ENCODE assay signal across 14 cellular contexts in the genomic region with DNA sequence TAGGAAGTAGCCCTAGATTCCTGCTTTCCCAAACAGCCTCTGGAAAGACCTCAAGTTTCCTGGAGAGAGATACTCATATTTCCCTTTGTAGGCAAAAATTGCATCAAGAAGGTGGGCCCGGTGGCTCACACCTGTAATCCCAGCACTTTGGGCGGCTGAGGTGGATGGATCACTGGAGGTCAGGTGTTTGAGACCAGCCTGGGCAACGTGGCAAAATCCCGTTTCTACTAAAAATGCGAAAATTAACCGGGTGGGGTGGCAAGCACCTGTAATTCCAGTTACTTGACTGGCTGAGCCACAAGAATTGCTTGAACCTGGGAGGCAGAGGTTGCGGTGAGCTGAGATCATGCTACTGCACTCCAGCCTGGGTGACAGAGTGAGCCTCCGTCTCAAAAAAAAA. TPM values are rescaled to one million over a fixed set of nuclear protein-coding genes. Genes with fewer than 3 reads are reported as not detected.
A peak's percentile ranks its signal among the peaks of the same experiment; 100 is the strongest.
DNase-seq lines count a peak whose midpoint lies in the region; ATAC-seq and TF ChIP-seq lines count a peak whose summit lies in the region.
"Not testable (repeated sequence)": the region's sequence is repeated elsewhere in the genome, so short reads cannot be mapped to it uniquely, and the experiment has no call there.
"Had no signal": no experiment of that assay in that cellular context is flagged by ENCODE, and none has a peak within 500 bp of the region (broad histone marks: within the 10 kb centered on the region; RNA-seq: fewer than 3 reads in every experiment).

No MANE protein-coding gene starts in this region.

- peak overlapping the region; percentile 24 to 95 (median 76) for H3K4me3 Mint-ChIP-seq in CD4-positive, CD25-positive, alpha-beta regulatory T cell
- not testable (repeated sequence) for H3K4me3 Mint-ChIP-seq in activated CD4-positive, alpha-beta memory T cell treated with anti-CD3 and anti-CD28 coated beads for 36 hours
- H3K4me3 Mint-ChIP-seq in immature natural killer cell: peak overlapping the region in 4 of 5 donors; percentile 11 to 55 (median 44)

- TF ChIP-seq CTCF in RWPE1 (conservative IDR thresholded peaks at IDR 0.05; ENCODE audit: low read depth); spleen (IDR thresholded peaks at IDR 0.05 in 8 of 11, conservative IDR thresholded peaks at IDR 0.05 in 3 of 11): not testable (repeated sequence)

- H3K27ac ChIP-seq in CD4-positive, CD25-positive, alpha-beta regulatory T cell (ENCODE audit: insufficient read depth, low read length, poor library complexity, severe bottlenecking): not testable (repeated sequence)
- peak overlapping the region; percentile 89 for H3K27ac ChIP-seq in RWPE1
- peak overlapping the region in 4 of 8 donors; percentile 85 to 96 (median 92) for H3K27ac ChIP-seq in spleen

- POLR2A ChIA-PET in RWPE1 (lab: Yijun Ruan, JAX; ENCODE audit: low non-redundant PET): not testable (repeated sequence)
- POLR2A ChIA-PET in activated CD4-positive, alpha-beta memory T cell treated with anti-CD3 and anti-CD28 coated beads for 36 hours (lab: Charles Lee): interaction anchor here (3.6 to 3.8 kb wide), 2 partner anchors 15 to 20 kb away, joined by 22 to 30 read pairs; a partner anchor contains a TSS

- H3K27ac Mint-ChIP-seq in CD4-positive, CD25-positive, alpha-beta regulatory T cell: peak overlapping the region in 2 of 3 donors; percentile 7 to 66
- peak overlapping the region; percentile 35 for H3K27ac Mint-ChIP-seq in activated CD4-positive, alpha-beta memory T cell treated with anti-CD3 and anti-CD28 coated beads for 36 hours
- peak overlapping the region; percentile 4 to 23 for H3K27ac Mint-ChIP-seq in activated naive CD4-positive, alpha-beta T cell treated with anti-CD3 and anti-CD28 coated beads, Interleukin-2, amount 50 U/mL, for 72 hours
- peak overlapping the region; percentile 36 to 82 (median 62) for H3K27ac Mint-ChIP-seq in immature natural killer cell

- H3K9me3 ChIP-seq in CD4-positive, CD25-positive, alpha-beta regulatory T cell (ENCODE audit: control insufficient read depth in 2 of 2, low read length in 2 of 2); spleen: not testable (repeated sequence)

- WGBS in spleen, 5 donors: 80 to 90% (median 82%) methylated on average over 8 of the region's 8 CpGs

- not testable (repeated sequence) for H3K4me3 ChIP-seq in CD4-positive, CD25-positive, alpha-beta regulatory T cell (ENCODE audit: low read depth, low read length); spleen

- not testable (repeated sequence) for ATAC-seq in CD4-positive, CD25-positive, alpha-beta regulatory T cell (ENCODE audit: low read depth in 2 of 2); activated naive CD4-positive, alpha-beta T cell treated with anti-CD3 and anti-CD28 coated beads, Interleukin-2, amount 50 U/mL, for 72 hours

- not testable (repeated sequence) for H3K27me3 ChIP-seq in CD4-positive, CD25-positive, alpha-beta regulatory T cell (ENCODE audit: control insufficient read depth, insufficient read depth, low read length); spleen (replicated peaks in 1 of 7)

- H3K27me3 Mint-ChIP-seq in CD4-positive, CD25-positive, alpha-beta regulatory T cell: peaks cover 11% of the 10 kb centered on the region
- H3K27me3 Mint-ChIP-seq in activated CD4-positive, alpha-beta memory T cell treated with anti-CD3 and anti-CD28 coated beads for 36 hours: not testable (repeated sequence)
- H3K27me3 Mint-ChIP-seq in immature natural killer cell (ENCODE audit: low read depth in 3 of 3): peaks cover 4 to 16% (median 10%) of the 10 kb centered on the region in 3 donors

- not testable (repeated sequence) for DNase-seq in CD4-positive, CD25-positive, alpha-beta regulatory T cell; RWPE1 (ENCODE audit: low spot score); activated CD4-positive, alpha-beta memory T cell treated with anti-CD3 and anti-CD28 coated beads for 36 hours; activated naive CD4-positive, alpha-beta T cell treated with anti-CD3 and anti-CD28 coated beads, Interleukin-2, amount 50 U/mL, for 72 hours (ENCODE audit: low spot score in 2 of 2); immature natural killer cell
- DNase-seq in spleen: peak; percentile 36

- H3K9me3 Mint-ChIP-seq in CD4-positive, CD25-positive, alpha-beta regulatory T cell; activated CD4-positive, alpha-beta memory T cell treated with anti-CD3 and anti-CD28 coated beads for 36 hours; activated naive CD4-positive, alpha-beta T cell treated with anti-CD3 and anti-CD28 coated beads, Interleukin-2, amount 50 U/mL, for 72 hours; immature natural killer cell: not testable (repeated sequence)

- TF ChIP-seq POLR2A in spleen (IDR thresholded peaks at IDR 0.05): not testable (repeated sequence)

- H3K36me3 Mint-ChIP-seq in CD4-positive, CD25-positive, alpha-beta regulatory T cell: peaks cover 15% of the 10 kb centered on the region
- H3K36me3 Mint-ChIP-seq in activated CD4-positive, alpha-beta memory T cell treated with anti-CD3 and anti-CD28 coated beads for 36 hours: peaks cover 25% of the 10 kb centered on the region
- peaks cover 0 to 32% of the 10 kb centered on the region in 2 donors for H3K36me3 Mint-ChIP-seq in activated naive CD4-positive, alpha-beta T cell treated with anti-CD3 and anti-CD28 coated beads, Interleukin-2, amount 50 U/mL, for 72 hours
- H3K36me3 Mint-ChIP-seq in immature natural killer cell: peaks cover 0 to 15% (median 11%) of the 10 kb centered on the region in 3 donors

- peaks cover 18% of the 10 kb centered on the region for H3K36me3 ChIP-seq in CD4-positive, CD25-positive, alpha-beta regulatory T cell (ENCODE audit: control insufficient read depth, insufficient read depth, low read length)
- peaks cover 0 to 57% (median 17%) of the 10 kb centered on the region in 6 donors for H3K36me3 ChIP-seq in spleen

- peaks cover 21 to 60% (median 42%) of the 10 kb centered on the region in 4 donors for H3K4me1 Mint-ChIP-seq in CD4-positive, CD25-positive, alpha-beta regulatory T cell
- peaks cover 62% of the 10 kb centered on the region for H3K4me1 Mint-ChIP-seq in activated CD4-positive, alpha-beta memory T cell treated with anti-CD3 and anti-CD28 coated beads for 36 hours (ENCODE audit: low read depth)
- peaks cover 59 to 68% of the 10 kb centered on the region in 2 donors for H3K4me1 Mint-ChIP-seq in immature natural killer cell

- peaks cover 27% of the 10 kb centered on the region for H3K4me1 ChIP-seq in CD4-positive, CD25-positive, alpha-beta regulatory T cell (ENCODE audit: control insufficient read depth, insufficient read depth, low read length, poor library complexity, severe bottlenecking)
- peaks cover 20 to 94% (median 54%) of the 10 kb centered on the region in 6 donors for H3K4me1 ChIP-seq in spleen

- intact Hi-C loops in activated CD4-positive, alpha-beta memory T cell treated with anti-CD3 and anti-CD28 coated beads for 36 hours (cut with micrococcal nuclease): loop anchor here (1.0 to 5.0 kb wide), 3 partner anchors 152 to 242 kb away; a partner anchor contains a TSS
- intact Hi-C loops in spleen (cut with DNase I; ENCODE audit: low total_unique reads): not testable (repeated sequence)

- CTCF ChIA-PET in RWPE1 (lab: Yijun Ruan, JAX): not testable (repeated sequence)
- CTCF ChIA-PET in activated CD4-positive, alpha-beta memory T cell treated with anti-CD3 and anti-CD28 coated beads for 36 hours (lab: Charles Lee): interaction anchor here (0.9 to 4.1 kb wide), 5 partner anchors 58 to 256 kb away, joined by 3 to 28 read pairs (median 10); a partner anchor contains a TSS

RNA-seq across cellular contexts. Expression of a gene that starts 2.4 kb away (rescaled TPM):
- 25.0 TPM for total RNA-seq in CD4-positive, CD25-positive, alpha-beta regulatory T cell
- 10 to 100 TPM; 50.6 to 82.9 (median 68.3) TPM for polyA plus RNA-seq in CD4-positive, CD25-positive, alpha-beta regulatory T cell
- 10 to 100 TPM; 13.6 to 14.6 TPM for total RNA-seq in activated CD4-positive, alpha-beta memory T cell treated with anti-CD3 and anti-CD28 coated beads for 36 hours
- 10 to 100 TPM in 1 of 2 donors, 1 to 10 TPM in 1; 1.2 to 19.7 TPM for total RNA-seq in activated naive CD4-positive, alpha-beta T cell treated with anti-CD3 and anti-CD28 coated beads, Interleukin-2, amount 50 U/mL, for 72 hours
- polyA plus RNA-seq in immature natural killer cell: 100 to 1,000 TPM in 2 of 3 donors, 10 to 100 TPM in 1; 91.2 to 133 (median 118) TPM
- total RNA-seq in spleen: 100 to 1,000 TPM in 2 of 7 donors, 10 to 100 TPM in 5; 68.0 to 135 (median 90.1) TPM
- 100 to 1,000 TPM; 109 to 117 (median 114) TPM for polyA plus RNA-seq in spleen

RNA-seq across cellular contexts. Expression of a gene that starts 13.8 kb away (rescaled TPM):
- 0.20 TPM for total RNA-seq in CD4-positive, CD25-positive, alpha-beta regulatory T cell
- not detected for polyA plus RNA-seq in CD4-positive, CD25-positive, alpha-beta regulatory T cell
- not detected for total RNA-seq in activated CD4-positive, alpha-beta memory T cell treated with anti-CD3 and anti-CD28 coated beads for 36 hours
- under 1 TPM; 0.06 to 0.09 TPM for total RNA-seq in activated naive CD4-positive, alpha-beta T cell treated with anti-CD3 and anti-CD28 coated beads, Interleukin-2, amount 50 U/mL, for 72 hours
- polyA plus RNA-seq in immature natural killer cell (not detected), spleen (under 1 TPM; 0.06 to 0.15 (median 0.09) TPM)
- total RNA-seq in spleen: under 1 TPM in 4 of 7 donors, not detected in 3; 0.05 to 0.26 (median 0.15) TPM
- total RNA-seq: fibroblast of villous mesenchyme had no signal
- polyA plus RNA-seq: keratinocyte had no signal

RNA-seq across cellular contexts. Expression of a gene that starts 16.8 kb away (rescaled TPM):
- not detected for total RNA-seq in CD4-positive, CD25-positive, alpha-beta regulatory T cell
- not detected for polyA plus RNA-seq in CD4-positive, CD25-positive, alpha-beta regulatory T cell
- not detected for total RNA-seq in activated CD4-positive, alpha-beta memory T cell treated with anti-CD3 and anti-CD28 coated beads for 36 hours
- not detected for total RNA-seq in activated naive CD4-positive, alpha-beta T cell treated with anti-CD3 and anti-CD28 coated beads, Interleukin-2, amount 50 U/mL, for 72 hours
- polyA plus RNA-seq in immature natural killer cell (not detected), spleen (1 to 10 TPM in 1 of 3 donors, under 1 TPM in 1, not detected in 1; 0.72 to 2.7 TPM)
- total RNA-seq in spleen: not detected
- total RNA-seq: breast epithelium, fibroblast of villous mesenchyme, HT-29, left ventricle myocardium superior, ovary, Right ventricle myocardium superior had no signal
- polyA plus RNA-seq: esophagus, keratinocyte, ovary had no signal

RNA-seq across cellular contexts. Expression of a gene that starts 20.2 kb away (rescaled TPM):
- total RNA-seq in CD4-positive, CD25-positive, alpha-beta regulatory T cell: 918 TPM
- 100 to 1,000 TPM; 119 to 147 (median 132) TPM for polyA plus RNA-seq in CD4-positive, CD25-positive, alpha-beta regulatory T cell
- total RNA-seq in activated CD4-positive, alpha-beta memory T cell treated with anti-CD3 and anti-CD28 coated beads for 36 hours: 100 to 1,000 TPM; 459 to 489 TPM
- 100 to 1,000 TPM; 486 to 763 TPM for total RNA-seq in activated naive CD4-positive, alpha-beta T cell treated with anti-CD3 and anti-CD28 coated beads, Interleukin-2, amount 50 U/mL, for 72 hours
- polyA plus RNA-seq in immature natural killer cell (100 to 1,000 TPM in 1 of 3 donors, 10 to 100 TPM in 2; 73.4 to 169 (median 87.4) TPM), spleen (100 to 1,000 TPM; 225 to 694 (median 516) TPM)
- total RNA-seq in spleen: 100 to 1,000 TPM; 119 to 474 (median 284) TPM

RNA-seq across cellular contexts. Expression of a gene that starts 50.2 kb away (rescaled TPM):
- total RNA-seq in CD4-positive, CD25-positive, alpha-beta regulatory T cell: 0.39 TPM
- polyA plus RNA-seq in CD4-positive, CD25-positive, alpha-beta regulatory T cell: 1 to 10 TPM in 3 of 4 donors, under 1 TPM in 1; 0.46 to 1.4 (median 1.2) TPM
- total RNA-seq in activated CD4-positive, alpha-beta memory T cell treated with anti-CD3 and anti-CD28 coated beads for 36 hours: under 1 TPM in 1 of 2 experiments, not detected in 1; 0.24 TPM
- 1 to 10 TPM; 1.0 to 1.1 TPM for total RNA-seq in activated naive CD4-positive, alpha-beta T cell treated with anti-CD3 and anti-CD28 coated beads, Interleukin-2, amount 50 U/mL, for 72 hours
- polyA plus RNA-seq in immature natural killer cell: 1 to 10 TPM; 3.4 to 8.6 (median 6.9) TPM
- 1 to 10 TPM in 4 of 7 donors, under 1 TPM in 2, not detected in 1; 0.70 to 2.0 (median 1.3) TPM for total RNA-seq in spleen
- polyA plus RNA-seq in spleen: 1 to 10 TPM; 1.5 to 2.6 (median 2.0) TPM
